ENCODE assay signal across 8 cellular contexts in genomic region chr20:10611357-10611756, GRCh38.
DNase-seq lines count a peak whose midpoint lies in the region; ATAC-seq and TF ChIP-seq lines count a peak whose summit lies in the region.

No MANE protein-coding gene starts in this region.

- H3K27me3 ChIP-seq in fibroblast of lung (ENCODE audit: control insufficient read depth, insufficient read depth, low read length) (no peaks in the 10 kb centered on the region), sigmoid colon (no peaks in the 10 kb centered on the region)

- H3K9me3 ChIP-seq in fibroblast of lung (ENCODE audit: control insufficient read depth, insufficient read depth, low read depth, low read length), result no peaks in the 10 kb centered on the region
- no peaks in the 10 kb centered on the region for H3K9me3 ChIP-seq in sigmoid colon

- peak; percentile 73 for ATAC-seq in GM21526 (IDR thresholded peaks at IDR 0.05; ENCODE audit: low FRiP score, unreplicated experiment)

- H3K27ac ChIP-seq in fibroblast of lung (ENCODE audit: insufficient read depth, low read length) (no peak overlapping the region), sigmoid colon (no peak overlapping the region)

- no peak overlapping the region for H3K4me2 ChIP-seq in fibroblast of lung (ENCODE audit: extremely low read depth, insufficient read depth, low read length)

- no peaks in the 10 kb centered on the region for H3K79me2 ChIP-seq in fibroblast of lung (ENCODE audit: control insufficient read depth, insufficient read depth, low read length)

- H3K36me3 ChIP-seq in fibroblast of lung (ENCODE audit: control insufficient read depth, insufficient read depth, low read length) (no peaks in the 10 kb centered on the region), sigmoid colon (no peaks in the 10 kb centered on the region)

- no peak overlapping the region for H3K4me3 ChIP-seq in fibroblast of lung (replicated peaks in 1 of 4; ENCODE audit: control extremely low read depth in 1 of 4, insufficient read depth in 1 of 4, low read depth in 3 of 4, low read length in 4 of 4)
- no peak overlapping the region for H3K4me3 ChIP-seq in sigmoid colon

- H4K20me1 ChIP-seq in fibroblast of lung (ENCODE audit: control insufficient read depth, extremely low read depth, insufficient read depth, low read length), result no peaks in the 10 kb centered on the region

- no peak for TF ChIP-seq POLR2A in sigmoid colon (IDR thresholded peaks at IDR 0.05)

- TF ChIP-seq EP300 in sigmoid colon (IDR thresholded peaks at IDR 0.05), result no peak

- DNase-seq in ELF-1 (ENCODE audit: low read depth, low spot score) (peak; percentile 83), NCI-H526 treated with DMSO at 0.1 percent for 48 hours (lab: John Stamatoyannopoulos, UW) (peak; percentile 18), fibroblast of lung (ENCODE audit: low read depth in 2 of 2) (peak; percentile 47 to 50), sigmoid colon (peak; percentile 85), retina (no peak), NCI-H2196 treated with DMSO at 0.1 percent for 48 hours (lab: John Stamatoyannopoulos, UW; ENCODE audit: unreplicated experiment) (no peak)
- no peak for DNase-seq in effector CD8-positive, alpha-beta T cell (lab: John Stamatoyannopoulos, UW)

- TF ChIP-seq CTCF in fibroblast of lung (conservative IDR thresholded peaks at IDR 0.05 in 1 of 2, IDR thresholded peaks at IDR 0.05 in 1 of 2; ENCODE audit: low read depth in 1 of 2, low read length in 2 of 2) (peak; percentile 50 to 58), sigmoid colon (IDR thresholded peaks at IDR 0.05) (peak; percentile 34 to 50 (median 38))

- H3K9ac ChIP-seq in fibroblast of lung (ENCODE audit: insufficient read depth, low read length), result no peak overlapping the region

- WGBS in sigmoid colon, 2 donors, result 71 to 72% methylated on average over 1 of the region's 1 CpG

- no peak overlapping the region for H2AFZ ChIP-seq in fibroblast of lung (ENCODE audit: low read length)

- H3K4me1 ChIP-seq in fibroblast of lung (ENCODE audit: control insufficient read depth, extremely low read depth, insufficient read depth, low read length) (peaks cover 16% of the 10 kb centered on the region), sigmoid colon (no peaks in the 10 kb centered on the region)

- intact Hi-C loops in sigmoid colon (cut with DNase I), result loop anchor here (5.0 kb wide), 1 partner anchor 61 kb away; the partner anchor contains the start of gene JAG1

Comparison
In these comparisons a context has a peak if more than half of its experiments do, and no peak if none do; other contexts are left out.
1. DNase-seq: peak in ELF-1 (single experiment), NCI-H526 treated with DMSO at 0.1 percent for 48 hours (single experiment), fibroblast of lung (2 of 2) and sigmoid colon (single experiment); none in retina (single experiment), effector CD8-positive, alpha-beta T cell (single experiment) and NCI-H2196 treated with DMSO at 0.1 percent for 48 hours (single experiment).